1 cellular context compared by ENCODE assay signal in the genomic region with DNA sequence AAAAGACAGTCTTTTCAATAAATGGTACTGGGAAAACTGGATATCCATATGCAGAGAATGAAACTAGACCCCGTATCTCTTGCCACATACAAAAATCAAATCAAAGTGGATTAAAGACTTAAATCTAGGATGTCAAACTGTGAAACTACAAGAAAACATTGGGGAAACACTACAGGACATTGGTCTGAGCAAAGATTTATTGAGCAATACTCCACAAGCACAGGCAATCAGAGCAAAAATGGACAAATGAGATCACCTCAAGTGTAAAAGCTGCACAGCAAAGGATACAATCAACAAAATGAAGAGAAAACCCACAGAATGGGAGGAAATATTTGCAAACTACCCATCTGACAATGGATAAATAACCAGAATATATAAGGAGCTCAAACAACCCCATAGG.
A peak's percentile ranks its signal among the peaks of the same experiment; 100 is the strongest.
TF ChIP-seq lines count a peak whose summit lies in the region.

No MANE protein-coding gene starts in this region.

TF ChIP-seq in liver, 16 proteins besides CTCF, POLR2A, EP300 and RAD21:
- TF ChIP-seq HNF4G (IDR thresholded peaks at IDR 0.05) (no peak), FOXA2 (IDR thresholded peaks at IDR 0.05) (no peak), FOXA1 (IDR thresholded peaks at IDR 0.05) (no peak), EGR1 (IDR thresholded peaks at IDR 0.05; ENCODE audit: low read depth in 2 of 2) (no peak), NR2F2 (IDR thresholded peaks at IDR 0.05) (no peak), JUND (IDR thresholded peaks at IDR 0.05) (peak; percentile 9 to 33)
